21 cellular contexts compared by ENCODE assay signal in the genomic region with DNA sequence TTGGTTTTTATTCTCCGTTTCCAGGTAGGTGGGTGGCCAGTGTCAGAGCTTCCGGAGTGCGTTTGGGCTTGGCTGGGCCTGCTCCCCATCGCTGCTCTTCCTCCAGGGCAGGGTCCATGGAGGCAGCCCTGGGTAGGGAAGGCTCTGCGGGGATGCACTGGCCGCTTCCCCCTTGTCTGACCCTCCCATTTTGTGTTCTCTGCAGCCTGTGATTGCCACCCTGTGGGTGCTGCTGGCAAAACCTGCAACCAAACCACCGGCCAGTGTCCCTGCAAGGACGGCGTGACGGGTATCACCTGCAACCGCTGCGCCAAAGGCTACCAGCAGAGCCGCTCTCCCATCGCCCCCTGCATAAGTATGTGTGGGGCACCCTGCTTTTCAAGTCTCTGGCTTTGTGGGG.
"Had no signal": no experiment of that assay in that cellular context is flagged by ENCODE, and none has a peak within 500 bp of the region (broad histone marks: within the 10 kb centered on the region; RNA-seq: fewer than 3 reads in every experiment).

No MANE protein-coding gene starts in this region.

- H3K36me3 Mint-ChIP-seq: activated naive CD8-positive, alpha-beta T cell treated with anti-CD3 and anti-CD28 coated beads, Interleukin-2, amount 10 ng/mL, durations not matched to agents 7 days and 5 days; immature natural killer cell; natural killer cell had no signal

- DNase-seq: activated CD4-positive, alpha-beta memory T cell treated with anti-CD3 and anti-CD28 coated beads, Interleukin-2, amount 10 ng/mL, durations not matched to agents 7 days and 5 days; activated CD4-positive, alpha-beta T cell treated with anti-CD3 and anti-CD28 coated beads, Interleukin-2, amount 10 ng/mL, durations not matched to agents 24 days and 14 days; activated CD4-positive, CD25-positive, alpha-beta regulatory T cell; activated effector memory CD4-positive, alpha-beta T cell treated with Interleukin-2 at 50 U/mL for 16 hours; activated naive CD4-positive, alpha-beta T cell treated with anti-CD3 and anti-CD28 coated beads for 36 hours; activated naive CD8-positive, alpha-beta T cell treated with anti-CD3 and anti-CD28 coated beads, Interleukin-2, amount 10 ng/mL, durations not matched to agents 7 days and 5 days; activated T-cell treated with anti-CD3 and anti-CD28 coated beads, Interleukin-2, amount 50 U/mL, for 72 hours; amniotic stem cell; cerebellar nuclear complex; cortex of kidney; immature natural killer cell; left lung; natural killer cell; pancreas; psoas muscle; stimulated activated CD4-positive, alpha-beta T cell treated with anti-CD3 and anti-CD28 coated beads, Interleukin-12 subunit alpha, Interleukin-12 subunit beta, amount 100 ng/mL, for 4 hours; substantia nigra; T-helper 9 cell; thyroid gland; upper lobe of right lung had no signal

- ATAC-seq: activated T-cell treated with anti-CD3 and anti-CD28 coated beads, Interleukin-2, amount 50 U/mL, for 72 hours; left lung; natural killer cell; pancreas; psoas muscle; upper lobe of right lung had no signal

- H3K9me3 Mint-ChIP-seq: activated CD4-positive, alpha-beta memory T cell treated with anti-CD3 and anti-CD28 coated beads, Interleukin-2, amount 10 ng/mL, durations not matched to agents 7 days and 5 days; activated CD4-positive, alpha-beta T cell treated with anti-CD3 and anti-CD28 coated beads, Interleukin-2, amount 10 ng/mL, durations not matched to agents 24 days and 14 days; activated naive CD4-positive, alpha-beta T cell treated with anti-CD3 and anti-CD28 coated beads for 36 hours; activated naive CD8-positive, alpha-beta T cell treated with anti-CD3 and anti-CD28 coated beads, Interleukin-2, amount 10 ng/mL, durations not matched to agents 7 days and 5 days; activated T-cell treated with anti-CD3 and anti-CD28 coated beads, Interleukin-2, amount 50 U/mL, for 72 hours; immature natural killer cell; natural killer cell; stimulated activated naive CD8-positive, alpha-beta T cell treated with anti-CD3 and anti-CD28 coated beads, Interleukin-15, Interleukin-2, amounts not matched to agents 100 ng/mL and 50 ng/mL, for 24 hours had no signal

- H3K4me3 Mint-ChIP-seq: activated CD4-positive, alpha-beta memory T cell treated with anti-CD3 and anti-CD28 coated beads, Interleukin-2, amount 10 ng/mL, durations not matched to agents 7 days and 5 days; activated CD4-positive, alpha-beta T cell treated with anti-CD3 and anti-CD28 coated beads, Interleukin-2, amount 10 ng/mL, durations not matched to agents 24 days and 14 days; activated naive CD4-positive, alpha-beta T cell treated with anti-CD3 and anti-CD28 coated beads for 36 hours; activated naive CD8-positive, alpha-beta T cell treated with anti-CD3 and anti-CD28 coated beads, Interleukin-2, amount 10 ng/mL, durations not matched to agents 7 days and 5 days; activated T-cell treated with anti-CD3 and anti-CD28 coated beads, Interleukin-2, amount 50 U/mL, for 72 hours; immature natural killer cell; natural killer cell; stimulated activated naive CD8-positive, alpha-beta T cell treated with anti-CD3 and anti-CD28 coated beads, Interleukin-15, Interleukin-2, amounts not matched to agents 100 ng/mL and 50 ng/mL, for 24 hours had no signal

- H3K4me1 Mint-ChIP-seq: activated naive CD8-positive, alpha-beta T cell treated with anti-CD3 and anti-CD28 coated beads, Interleukin-2, amount 10 ng/mL, durations not matched to agents 7 days and 5 days had no signal

- H3K27ac Mint-ChIP-seq: activated CD4-positive, alpha-beta memory T cell treated with anti-CD3 and anti-CD28 coated beads, Interleukin-2, amount 10 ng/mL, durations not matched to agents 7 days and 5 days; activated CD4-positive, alpha-beta T cell treated with anti-CD3 and anti-CD28 coated beads, Interleukin-2, amount 10 ng/mL, durations not matched to agents 24 days and 14 days; activated naive CD4-positive, alpha-beta T cell treated with anti-CD3 and anti-CD28 coated beads for 36 hours; activated naive CD8-positive, alpha-beta T cell treated with anti-CD3 and anti-CD28 coated beads, Interleukin-2, amount 10 ng/mL, durations not matched to agents 7 days and 5 days; activated T-cell treated with anti-CD3 and anti-CD28 coated beads, Interleukin-2, amount 50 U/mL, for 72 hours; immature natural killer cell; natural killer cell; stimulated activated naive CD8-positive, alpha-beta T cell treated with anti-CD3 and anti-CD28 coated beads, Interleukin-15, Interleukin-2, amounts not matched to agents 100 ng/mL and 50 ng/mL, for 24 hours had no signal

- H3K27me3 Mint-ChIP-seq: activated CD4-positive, alpha-beta T cell treated with anti-CD3 and anti-CD28 coated beads, Interleukin-2, amount 10 ng/mL, durations not matched to agents 24 days and 14 days; activated naive CD8-positive, alpha-beta T cell treated with anti-CD3 and anti-CD28 coated beads, Interleukin-2, amount 10 ng/mL, durations not matched to agents 7 days and 5 days; stimulated activated naive CD8-positive, alpha-beta T cell treated with anti-CD3 and anti-CD28 coated beads, Interleukin-15, Interleukin-2, amounts not matched to agents 100 ng/mL and 50 ng/mL, for 24 hours had no signal
